In genomic region chr2:224084266-224084892, GRCh38 we compare ENCODE assay signal across 18 cellular contexts. TPM values are rescaled to one million over a fixed set of nuclear protein-coding genes. Genes with fewer than 3 reads are reported as not detected.
DNase-seq lines count a peak whose midpoint lies in the region; ATAC-seq and TF ChIP-seq lines count a peak whose summit lies in the region.
"Had no signal": no experiment of that assay in that cellular context is flagged by ENCODE, and none has a peak within 500 bp of the region (broad histone marks: within the 10 kb centered on the region; RNA-seq: fewer than 3 reads in every experiment).

No MANE protein-coding gene starts in this region.

- ATAC-seq in stimulated activated naive CD8-positive, alpha-beta T cell treated with anti-CD3 and anti-CD28 coated beads, Interleukin-15, amount 100 ng/mL, for 72 hours = peak; percentile 23
- no peak for ATAC-seq in stimulated activated naive CD8-positive, alpha-beta T cell treated with anti-CD3 and anti-CD28 coated beads, Interleukin-15, Interleukin-2, amounts not matched to agents 100 U/mL and 50 U/mL, for 24 hours
- no peak for ATAC-seq in HG02970 (IDR thresholded peaks at IDR 0.05; ENCODE audit: low FRiP score, unreplicated experiment)
- ATAC-seq: stimulated activated memory B cell treated with anti-CD40 and anti-IgM and Interleukin-4, amounts not matched to agents 10 μg/mL and 1 μg/mL and 100 μg/mL, for 72 hours; upper lobe of right lung had no signal

- H3K27ac Mint-ChIP-seq in stimulated activated naive CD8-positive, alpha-beta T cell treated with anti-CD3 and anti-CD28 coated beads, Interleukin-15, amount 100 ng/mL, for 72 hours = peak overlapping the region in 1 of 2 donors; percentile 16
- peak overlapping the region; percentile 46 for H3K27ac Mint-ChIP-seq in chondrocyte (ENCODE audit: unreplicated experiment)
- H3K27ac Mint-ChIP-seq: CD4-positive, alpha-beta T cell; H9; stimulated activated memory B cell treated with anti-CD40 and anti-IgM and Interleukin-4, amounts not matched to agents 10 μg/mL and 1 μg/mL and 100 μg/mL, for 72 hours had no signal

- TF ChIP-seq CTCF in chondrocyte (IDR thresholded peaks at IDR 0.05) = no peak

- H3K27me3 ChIP-seq in mucosa of rectum (ENCODE audit: control insufficient read depth in 2 of 2, insufficient read depth in 2 of 2, low read length in 2 of 2) = no peaks in the 10 kb centered on the region
- H3K27me3 ChIP-seq: pancreas, upper lobe of right lung had no signal

- peak overlapping the region; percentile 27 to 59 for H3K27ac ChIP-seq in mucosa of rectum (ENCODE audit: low read depth in 2 of 2, low read length in 2 of 2)
- H3K27ac ChIP-seq: pancreas, upper lobe of right lung had no signal

- peaks cover 0 to 6% of the 10 kb centered on the region in 2 donors for H3K9me3 Mint-ChIP-seq in stimulated activated naive CD8-positive, alpha-beta T cell treated with anti-CD3 and anti-CD28 coated beads, Interleukin-15, amount 100 ng/mL, for 72 hours
- H3K9me3 Mint-ChIP-seq in chondrocyte (ENCODE audit: low read depth) = no peaks in the 10 kb centered on the region
- H3K9me3 Mint-ChIP-seq: CD4-positive, alpha-beta T cell; H9; stimulated activated memory B cell treated with anti-CD40 and anti-IgM and Interleukin-4, amounts not matched to agents 10 μg/mL and 1 μg/mL and 100 μg/mL, for 72 hours had no signal

- H3K9ac ChIP-seq in mucosa of rectum (ENCODE audit: low read depth in 1 of 2, low read length in 2 of 2) = no peak overlapping the region

- H3K4me1 Mint-ChIP-seq in stimulated activated naive CD8-positive, alpha-beta T cell treated with anti-CD3 and anti-CD28 coated beads, Interleukin-15, amount 100 ng/mL, for 72 hours = peaks cover 4% of the 10 kb centered on the region
- H3K4me1 Mint-ChIP-seq in chondrocyte (ENCODE audit: low read depth) = peaks cover 27% of the 10 kb centered on the region
- H3K4me1 Mint-ChIP-seq: stimulated activated memory B cell treated with anti-CD40 and anti-IgM and Interleukin-4, amounts not matched to agents 10 μg/mL and 1 μg/mL and 100 μg/mL, for 72 hours had no signal

- peaks cover 6 to 18% of the 10 kb centered on the region in 2 donors for H3K4me1 ChIP-seq in mucosa of rectum (ENCODE audit: control insufficient read depth in 2 of 2, insufficient read depth in 2 of 2, low read length in 2 of 2)
- H3K4me1 ChIP-seq: pancreas, upper lobe of right lung had no signal

- H3K36me3 ChIP-seq in mucosa of rectum (ENCODE audit: control insufficient read depth in 2 of 2, insufficient read depth in 2 of 2, low read length in 2 of 2) = no peaks in the 10 kb centered on the region
- H3K36me3 ChIP-seq: pancreas, upper lobe of right lung had no signal

- no peaks in the 10 kb centered on the region for H3K36me3 Mint-ChIP-seq in chondrocyte (ENCODE audit: low read depth)
- H3K36me3 Mint-ChIP-seq: stimulated activated memory B cell treated with anti-CD40 and anti-IgM and Interleukin-4, amounts not matched to agents 10 μg/mL and 1 μg/mL and 100 μg/mL, for 72 hours had no signal

- H3K4me3 ChIP-seq in mucosa of rectum (ENCODE audit: low read length in 2 of 2) = no peak overlapping the region
- H3K4me3 ChIP-seq: pancreas, upper lobe of right lung had no signal

- no peaks in the 10 kb centered on the region for H3K27me3 Mint-ChIP-seq in stimulated activated naive CD8-positive, alpha-beta T cell treated with anti-CD3 and anti-CD28 coated beads, Interleukin-15, amount 100 ng/mL, for 72 hours
- no peaks in the 10 kb centered on the region for H3K27me3 Mint-ChIP-seq in chondrocyte (ENCODE audit: low read depth)
- H3K27me3 Mint-ChIP-seq: CD4-positive, alpha-beta T cell had no signal

- no peaks in the 10 kb centered on the region for H3K9me3 ChIP-seq in mucosa of rectum (ENCODE audit: control insufficient read depth in 2 of 2, low read length in 2 of 2)
- H3K9me3 ChIP-seq: pancreas, upper lobe of right lung had no signal

- no peak overlapping the region for H3K4me3 Mint-ChIP-seq in stimulated activated naive CD8-positive, alpha-beta T cell treated with anti-CD3 and anti-CD28 coated beads, Interleukin-15, amount 100 ng/mL, for 72 hours
- no peak overlapping the region for H3K4me3 Mint-ChIP-seq in chondrocyte (ENCODE audit: unreplicated experiment)
- H3K4me3 Mint-ChIP-seq: CD4-positive, alpha-beta T cell; H9; stimulated activated memory B cell treated with anti-CD40 and anti-IgM and Interleukin-4, amounts not matched to agents 10 μg/mL and 1 μg/mL and 100 μg/mL, for 72 hours had no signal

- no peak for DNase-seq in stimulated activated naive CD8-positive, alpha-beta T cell treated with anti-CD3 and anti-CD28 coated beads, Interleukin-15, amount 100 ng/mL, for 72 hours
- no peak for DNase-seq in stimulated activated naive CD8-positive, alpha-beta T cell treated with anti-CD3 and anti-CD28 coated beads, Interleukin-15, Interleukin-2, amounts not matched to agents 100 U/mL and 50 U/mL, for 24 hours
- no peak for DNase-seq in chondrocyte (ENCODE audit: low spot score)
- DNase-seq in ureter (ENCODE audit: low spot score) = no peak
- DNase-seq in cerebellum (ENCODE audit: low spot score) = no peak
- DNase-seq in activated CD4-positive, CD25-positive, alpha-beta regulatory T cell treated with anti-CD3 and anti-CD28 coated beads, Interleukin-2, amount 50 U/mL, for 72 hours = no peak
- DNase-seq: activated gamma-delta T cell treated with Interleukin-2 at 50 U/mL for 16 hours; CD4-positive, alpha-beta T cell; DND-41; H9; pancreas; SHP77; stimulated activated CD4-positive, alpha-beta T cell treated with anti-CD3 and anti-CD28 coated beads, Interleukin-12 subunit alpha, Interleukin-12 subunit beta, amount 100 ng/mL, for 4 hours; T-helper 9 cell; upper lobe of right lung had no signal

RNA-seq across cellular contexts. Expression of gene SERPINE2, which starts 45.3 kb away (rescaled TPM):
- total RNA-seq in chondrocyte (46.9 to 61.0 TPM (median 48.4 TPM) in 3 replicates), ureter (10.9 TPM), cerebellum (42.3 TPM)
